In genomic region chr3:183038221-183038620, GRCh38 we compare ENCODE assay signal across 16 cellular contexts. TPM values are rescaled to one million over a fixed set of nuclear protein-coding genes. Genes with fewer than 3 reads are reported as not detected.
A peak's percentile ranks its signal among the peaks of the same experiment; 100 is the strongest.
DNase-seq lines count a peak whose midpoint lies in the region; ATAC-seq, FAIRE-seq and TF ChIP-seq lines count a peak whose summit lies in the region.
"Had no signal": no experiment of that assay in that cellular context is flagged by ENCODE, and none has a peak within 500 bp of the region (broad histone marks: within the 10 kb centered on the region; RNA-seq: fewer than 3 reads in every experiment).

No MANE protein-coding gene starts in this region.

- no peaks in the 10 kb centered on the region for H3K27me3 ChIP-seq in adrenal gland
- H3K27me3 ChIP-seq: neutrophil had no signal

- ATAC-seq in GM21423 (IDR thresholded peaks at IDR 0.05; ENCODE audit: unreplicated experiment) = peak; percentile 83
- ATAC-seq in HG03159 (IDR thresholded peaks at IDR 0.05; ENCODE audit: unreplicated experiment) = peak; percentile 74
- ATAC-seq in activated CD8-positive, alpha-beta T cell treated with anti-CD3 and anti-CD28 coated beads for 36 hours = no peak
- ATAC-seq in HG02610 (IDR thresholded peaks at IDR 0.05; ENCODE audit: unreplicated experiment) = no peak

- H3K27ac ChIP-seq in kidney (ENCODE audit: low read depth in 2 of 2, low read length in 2 of 2) (peak overlapping the region; percentile 13 to 49), adrenal gland (peak overlapping the region in 2 of 5 donors; percentile 26 to 75)
- H3K27ac ChIP-seq: KMS-11, neutrophil had no signal

- intact Hi-C loops in kidney (cut with DNase I) = no loop called here
- intact Hi-C loops in activated CD8-positive, alpha-beta T cell treated with anti-CD3 and anti-CD28 coated beads for 36 hours (cut with micrococcal nuclease) = no loop called here
- intact Hi-C loops in adrenal gland (cut with DNase I) = no loop called here

- no peak overlapping the region for H3K4me3 Mint-ChIP-seq in activated CD8-positive, alpha-beta T cell treated with anti-CD3 and anti-CD28 coated beads for 36 hours
- H3K4me3 Mint-ChIP-seq: stimulated activated naive CD8-positive, alpha-beta T cell treated with anti-CD3 and anti-CD28 coated beads, Interleukin-15, Interleukin-2, amounts not matched to agents 100 ng/mL and 50 ng/mL, for 24 hours had no signal

- H3K4me1 ChIP-seq in kidney (ENCODE audit: control insufficient read depth in 1 of 2, insufficient read depth in 1 of 2, low read depth in 1 of 2, low read length in 2 of 2) (peaks cover 2 to 16% of the 10 kb centered on the region in 2 donors), adrenal gland (replicated peaks in 1 of 2) (peaks cover 15 to 31% of the 10 kb centered on the region in 2 donors)
- H3K4me1 ChIP-seq: HAP-1 had no signal

- no peaks in the 10 kb centered on the region for H3K4me1 Mint-ChIP-seq in activated CD8-positive, alpha-beta T cell treated with anti-CD3 and anti-CD28 coated beads for 36 hours (ENCODE audit: low read depth)

- no peaks in the 10 kb centered on the region for H3K27me3 Mint-ChIP-seq in activated CD8-positive, alpha-beta T cell treated with anti-CD3 and anti-CD28 coated beads for 36 hours
- H3K27me3 Mint-ChIP-seq: stimulated activated naive CD8-positive, alpha-beta T cell treated with anti-CD3 and anti-CD28 coated beads, Interleukin-15, Interleukin-2, amounts not matched to agents 100 ng/mL and 50 ng/mL, for 24 hours had no signal

- peak; percentile 56 for FAIRE-seq in GM18507 (lab: Jason Lieb, UNC)
- FAIRE-seq in kidney (lab: Jason Lieb, UNC) = no peak
- FAIRE-seq: urothelium cell line had no signal

- CTCF ChIA-PET in activated CD8-positive, alpha-beta T cell treated with anti-CD3 and anti-CD28 coated beads for 36 hours (lab: Charles Lee) = interaction anchor here (0.6 to 1.5 kb wide), 2 partner anchors 11 to 129 kb away, joined by 3 read pairs; no protein-coding TSS in a partner anchor

- no peak overlapping the region for H3K27ac Mint-ChIP-seq in activated CD8-positive, alpha-beta T cell treated with anti-CD3 and anti-CD28 coated beads for 36 hours
- H3K27ac Mint-ChIP-seq: activated T-helper 2 cell treated with anti-CD3 and anti-CD28 coated beads, Interferon-gamma antibody, Interleukin-2, Interleukin-4, amounts not matched to agents 10 μg/mL and 5 μg/mL and 100 μg/mL, durations not matched to agents 14 hours and 24 hours and 36 hours; stimulated activated naive CD8-positive, alpha-beta T cell treated with anti-CD3 and anti-CD28 coated beads, Interleukin-15, Interleukin-2, amounts not matched to agents 100 ng/mL and 50 ng/mL, for 24 hours had no signal

- no peaks in the 10 kb centered on the region for H3K9me3 Mint-ChIP-seq in activated CD8-positive, alpha-beta T cell treated with anti-CD3 and anti-CD28 coated beads for 36 hours
- H3K9me3 Mint-ChIP-seq: activated T-helper 2 cell treated with anti-CD3 and anti-CD28 coated beads, Interferon-gamma antibody, Interleukin-2, Interleukin-4, amounts not matched to agents 10 μg/mL and 5 μg/mL and 100 μg/mL, durations not matched to agents 14 hours and 24 hours and 36 hours; stimulated activated naive CD8-positive, alpha-beta T cell treated with anti-CD3 and anti-CD28 coated beads, Interleukin-15, Interleukin-2, amounts not matched to agents 100 ng/mL and 50 ng/mL, for 24 hours had no signal

- POLR2A ChIA-PET in activated CD8-positive, alpha-beta T cell treated with anti-CD3 and anti-CD28 coated beads for 36 hours (lab: Charles Lee) = no interaction called here

- H3K36me3 ChIP-seq in kidney (ENCODE audit: control insufficient read depth in 1 of 2, insufficient read depth in 2 of 2, low read length in 2 of 2) (peaks cover 7 to 25% of the 10 kb centered on the region in 2 donors), adrenal gland (replicated peaks in 1 of 2) (peaks cover 0 to 38% of the 10 kb centered on the region in 2 donors)

- DNase-seq in GM18507 (ENCODE audit: extremely low spot score, insufficient read length, low read depth) (no peak), kidney (no peak), cortex of kidney (lab: John Stamatoyannopoulos, UW) (no peak), adrenal gland (no peak)
- no peak for DNase-seq in activated CD8-positive, alpha-beta T cell treated with anti-CD3 and anti-CD28 coated beads for 36 hours
- DNase-seq: NCI-H1092, NCI-H69 had no signal

- TF ChIP-seq POLR2A in adrenal gland (IDR thresholded peaks at IDR 0.05) = no peak

- no peak overlapping the region for H3K9ac ChIP-seq in kidney (ENCODE audit: low read length in 2 of 2)
- H3K9ac ChIP-seq: KMS-11 had no signal

- 96 to 100% (median 97%) methylated on average over 2 of the region's 2 CpGs for WGBS in adrenal gland, 4 donors

- H3K9me3 ChIP-seq in kidney (ENCODE audit: control insufficient read depth in 1 of 2, low read length in 2 of 2) (no peaks in the 10 kb centered on the region), adrenal gland (replicated peaks in 1 of 3) (no peaks in the 10 kb centered on the region)
- H3K9me3 ChIP-seq: HAP-1, neutrophil had no signal

- no peak for TF ChIP-seq CTCF in kidney (IDR thresholded peaks at IDR 0.05; ENCODE audit: borderline replicate concordance, extremely low read depth, insufficient read depth)
- no peak for TF ChIP-seq CTCF in activated CD8-positive, alpha-beta T cell treated with anti-CD3 and anti-CD28 coated beads for 36 hours (IDR thresholded peaks at IDR 0.05)
- no peak for TF ChIP-seq CTCF in adrenal gland (IDR thresholded peaks at IDR 0.05)

- H3K36me3 Mint-ChIP-seq in activated CD8-positive, alpha-beta T cell treated with anti-CD3 and anti-CD28 coated beads for 36 hours (ENCODE audit: low read depth) = peaks cover 34% of the 10 kb centered on the region

- H3K4me3 ChIP-seq in kidney (ENCODE audit: low read length in 2 of 2) (no peak overlapping the region), adrenal gland (no peak overlapping the region)
- H3K4me3 ChIP-seq: HAP-1 had no signal

RNA-seq across cellular contexts. Expression of gene DCUN1D1, which starts 57.9 kb away (rescaled TPM):
- total RNA-seq in kidney = 47.9 TPM
- polyA plus RNA-seq in kidney (ENCODE audit: insufficient read depth, low read depth, low replicate concordance) = 14.2 TPM
- 10 to 100 TPM; 39.6 to 43.2 TPM for total RNA-seq in activated CD8-positive, alpha-beta T cell treated with anti-CD3 and anti-CD28 coated beads for 36 hours
- total RNA-seq in adrenal gland = 10 to 100 TPM; 12.7 to 51.9 (median 34.2) TPM
- polyA plus RNA-seq in adrenal gland = 10 to 100 TPM in 1 of 3 donors, 1 to 10 TPM in 2; 5.5 to 37.7 (median 7.9) TPM

Comparison
In these comparisons a context has a peak if more than half of its experiments do, and no peak if none do; other contexts are left out.
1. ATAC-seq: peak in GM21423 (single experiment) and HG03159 (single experiment); none in activated CD8-positive, alpha-beta T cell treated with anti-CD3 and anti-CD28 coated beads for 36 hours (single experiment) and HG02610 (single experiment).